25 cellular contexts compared by ENCODE assay signal in genomic region chr3:10341901-10342398, GRCh38. TPM values are rescaled to one million over a fixed set of nuclear protein-coding genes. Genes with fewer than 3 reads are reported as not detected.
"Had no signal": no experiment of that assay in that cellular context is flagged by ENCODE, and none has a peak within 500 bp of the region (broad histone marks: within the 10 kb centered on the region; RNA-seq: fewer than 3 reads in every experiment).

No MANE protein-coding gene starts in this region.

- H3K36me3 ChIP-seq: colonic mucosa, gastrocnemius medialis, prostate gland, thoracic aorta, upper lobe of left lung had no signal

- H3K4me1 ChIP-seq: colonic mucosa, prostate gland, tibial nerve, upper lobe of left lung had no signal

- H3K4me3 ChIP-seq: colonic mucosa, gastrocnemius medialis, hepatocyte, lung, prostate gland, smooth muscle cell, thoracic aorta, tibial nerve, upper lobe of left lung had no signal

- FAIRE-seq: kidney, urothelium cell line had no signal

- DNase-seq: colonic mucosa; effector CD8-positive, alpha-beta T cell; endodermal cell; foreskin fibroblast; gastrocnemius medialis; head of caudate nucleus; natural killer cell; stimulated activated CD4-positive, alpha-beta T cell treated with anti-CD3 and anti-CD28 coated beads, Interleukin-2, amount 100 ng/mL, for 24 hours; stimulated activated CD4-positive, alpha-beta T cell treated with anti-CD3 and anti-CD28 coated beads, Interleukin-4, amount 100 ng/mL, for 4 hours had no signal

- H3K27me3 ChIP-seq: colonic mucosa, gastrocnemius medialis, hepatocyte, tibial nerve, upper lobe of left lung had no signal

- H3K9me3 ChIP-seq: colonic mucosa, gastrocnemius medialis, prostate gland, thoracic aorta, tibial nerve, upper lobe of left lung had no signal

- H2AFZ ChIP-seq: hepatocyte had no signal

- ATAC-seq: esophagus mucosa; gastrocnemius medialis; left lobe of liver; natural killer cell; sciatic nerve; stimulated activated memory B cell treated with anti-CD40 and anti-IgM and Interleukin-4, amounts not matched to agents 10 μg/mL and 1 μg/mL and 100 μg/mL, for 72 hours had no signal

- H3K4me2 ChIP-seq: hepatocyte, smooth muscle cell had no signal

- H3K79me2 ChIP-seq: hepatocyte had no signal

- H3K27ac ChIP-seq: colonic mucosa, epithelial cell of prostate, hepatocyte, prostate gland, thoracic aorta, tibial nerve, upper lobe of left lung had no signal

RNA-seq across cellular contexts. Expression of gene GHRL, which starts 49.2 kb away (rescaled TPM):
- total RNA-seq: endodermal cell, gastrocnemius medialis, glomerular endothelial cell, renal cortical epithelial cell, smooth muscle cell had no signal
